Comparison of ENCODE assay signal across 19 cellular contexts in genomic region chr11:650482-650881, GRCh38. TPM values are rescaled to one million over a fixed set of nuclear protein-coding genes. Genes with fewer than 3 reads are reported as not detected.
"Had no signal": no experiment of that assay in that cellular context is flagged by ENCODE, and none has a peak within 500 bp of the region (broad histone marks: within the 10 kb centered on the region; RNA-seq: fewer than 3 reads in every experiment).

No MANE protein-coding gene starts in this region.

- DNase-seq: activated CD4-positive, alpha-beta T cell treated with anti-CD3 and anti-CD28 coated beads, Interleukin-2, amount 10 ng/mL, durations not matched to agents 7 days and 5 days; activated CD8-positive, alpha-beta T cell treated with anti-CD3 and anti-CD28 coated beads, Interleukin-2, amount 10 ng/mL, durations not matched to agents 7 days and 5 days; activated gamma-delta T cell treated with Interleukin-2 at 50 U/mL for 16 hours; aorta; hippocampal formation; left ventricle myocardium inferior; natural killer cell; stimulated activated CD4-positive, alpha-beta T cell treated with anti-CD3 and anti-CD28 coated beads, Interleukin-4, amount 100 ng/mL, for 24 hours had no signal

- H3K27ac ChIP-seq: epithelial cell of prostate, left ventricle myocardium inferior, prostate gland, tibial nerve, VCaP had no signal

- FAIRE-seq: frontal cortex had no signal

RNA-seq across cellular contexts. Expression of gene DRD4, which starts 13.4 kb away (rescaled TPM):
- total RNA-seq: frontal cortex, lung microvascular endothelial cell, urinary bladder had no signal

RNA-seq across cellular contexts. Expression of gene SCT, which starts 23.5 kb away (rescaled TPM):
- total RNA-seq: activated CD4-positive, alpha-beta T cell treated with anti-CD3 and anti-CD28 coated beads, Interleukin-2, amount 10 ng/mL, durations not matched to agents 7 days and 5 days; activated CD8-positive, alpha-beta T cell treated with anti-CD3 and anti-CD28 coated beads, Interleukin-2, amount 10 ng/mL, durations not matched to agents 7 days and 5 days; aorta; cardiac septum; frontal cortex; left ventricle myocardium inferior; lung microvascular endothelial cell; natural killer cell; osteocyte; prostate gland; T-helper 2 cell treated with Interferon-gamma antibody and Interleukin-4, amounts not matched to agents 100 ng/mL and 5 ng/mL, for 36 hours; tibial nerve; urinary bladder had no signal
- polyA plus RNA-seq: aorta, urinary bladder had no signal

RNA-seq across cellular contexts. Expression of gene CDHR5, which starts 25.7 kb away (rescaled TPM):
- total RNA-seq: activated CD4-positive, alpha-beta T cell treated with anti-CD3 and anti-CD28 coated beads, Interleukin-2, amount 10 ng/mL, durations not matched to agents 7 days and 5 days; activated CD8-positive, alpha-beta T cell treated with anti-CD3 and anti-CD28 coated beads, Interleukin-2, amount 10 ng/mL, durations not matched to agents 7 days and 5 days; aorta; cardiac septum; chondrocyte; frontal cortex; left ventricle myocardium inferior; lung microvascular endothelial cell; natural killer cell; osteocyte; tibial nerve; urinary bladder had no signal
